In the genomic region with DNA sequence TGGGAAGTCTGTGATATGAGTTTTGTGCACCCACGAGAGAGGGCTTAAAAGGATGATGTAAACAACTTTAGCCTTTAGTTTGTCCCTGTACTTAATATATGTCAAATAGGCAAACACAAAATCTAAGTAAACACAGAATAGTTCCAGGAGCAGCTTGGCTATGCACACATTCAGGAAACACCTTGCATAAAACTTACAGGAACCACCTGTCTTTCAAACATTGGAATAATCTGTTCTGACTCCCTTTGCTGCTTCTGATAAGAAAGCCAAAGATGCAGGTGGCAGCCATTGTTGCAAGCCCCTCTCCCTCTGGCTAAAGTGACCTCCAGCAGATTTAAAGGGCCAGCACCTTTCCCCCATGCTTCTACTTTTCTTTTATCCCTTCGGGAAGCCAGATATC, we compare ENCODE assay signal across 21 cellular contexts.
"Had no signal": no experiment of that assay in that cellular context is flagged by ENCODE, and none has a peak within 500 bp of the region (broad histone marks: within the 10 kb centered on the region; RNA-seq: fewer than 3 reads in every experiment).

No MANE protein-coding gene starts in this region.

- H3K27ac ChIP-seq: cardiac muscle cell, thyroid gland had no signal

- ATAC-seq: left lobe of liver, T-cell had no signal

- DNase-seq: activated CD4-positive, alpha-beta T cell treated with anti-CD3 and anti-CD28 coated beads, Interleukin-2, amount 10 ng/mL, durations not matched to agents 7 days and 5 days; activated CD8-positive, alpha-beta memory T cell treated with anti-CD3 and anti-CD28 coated beads for 24 hours; activated CD8-positive, alpha-beta memory T cell treated with anti-CD3 and anti-CD28 coated beads, Interleukin-2, amount 50 U/mL, for 48 hours; activated naive CD8-positive, alpha-beta T cell treated with anti-CD3 and anti-CD28 coated beads, Interleukin-2, amount 10 ng/mL, durations not matched to agents 7 days and 5 days; amygdala; foreskin melanocyte; kidney; mammary epithelial cell; midbrain; nephron progenitor cell; nucleus accumbens; retina; stimulated activated CD4-positive, alpha-beta T cell treated with anti-CD3 and anti-CD28 coated beads, Interleukin-12 subunit alpha, Interleukin-12 subunit beta, amount 100 ng/mL, for 4 hours; stimulated activated CD4-positive, alpha-beta T cell treated with anti-CD3 and anti-CD28 coated beads, Interleukin-1b, Interleukin-23, amount 100 ng/mL, for 48 hours; stimulated activated naive CD4-positive, alpha-beta T cell treated with Interleukin-2 at 50 U/mL for 16 hours; T-cell; T-helper 9 cell; thyroid gland had no signal

- H3K4me3 Mint-ChIP-seq: activated CD4-positive, alpha-beta T cell treated with anti-CD3 and anti-CD28 coated beads, Interleukin-2, amount 10 ng/mL, durations not matched to agents 7 days and 5 days; activated naive CD8-positive, alpha-beta T cell treated with anti-CD3 and anti-CD28 coated beads, Interleukin-2, amount 10 ng/mL, durations not matched to agents 7 days and 5 days; dendritic cell treated with granulocyte-macrophage colony-stimulating factor and Interleukin-4, amounts not matched to agents 40 ng/mL and 50 ng/mL, for 4 days; nephron progenitor cell; T-cell had no signal

- H3K27me3 Mint-ChIP-seq: activated CD4-positive, alpha-beta T cell treated with anti-CD3 and anti-CD28 coated beads, Interleukin-2, amount 10 ng/mL, durations not matched to agents 7 days and 5 days; activated naive CD8-positive, alpha-beta T cell treated with anti-CD3 and anti-CD28 coated beads, Interleukin-2, amount 10 ng/mL, durations not matched to agents 7 days and 5 days; dendritic cell treated with granulocyte-macrophage colony-stimulating factor and Interleukin-4, amounts not matched to agents 40 ng/mL and 50 ng/mL, for 4 days; T-cell had no signal

- H3K27ac Mint-ChIP-seq: activated CD4-positive, alpha-beta T cell treated with anti-CD3 and anti-CD28 coated beads, Interleukin-2, amount 10 ng/mL, durations not matched to agents 7 days and 5 days; activated naive CD8-positive, alpha-beta T cell treated with anti-CD3 and anti-CD28 coated beads, Interleukin-2, amount 10 ng/mL, durations not matched to agents 7 days and 5 days; dendritic cell treated with granulocyte-macrophage colony-stimulating factor and Interleukin-4, amounts not matched to agents 40 ng/mL and 50 ng/mL, for 4 days; nephron progenitor cell had no signal
